In the genomic region with DNA sequence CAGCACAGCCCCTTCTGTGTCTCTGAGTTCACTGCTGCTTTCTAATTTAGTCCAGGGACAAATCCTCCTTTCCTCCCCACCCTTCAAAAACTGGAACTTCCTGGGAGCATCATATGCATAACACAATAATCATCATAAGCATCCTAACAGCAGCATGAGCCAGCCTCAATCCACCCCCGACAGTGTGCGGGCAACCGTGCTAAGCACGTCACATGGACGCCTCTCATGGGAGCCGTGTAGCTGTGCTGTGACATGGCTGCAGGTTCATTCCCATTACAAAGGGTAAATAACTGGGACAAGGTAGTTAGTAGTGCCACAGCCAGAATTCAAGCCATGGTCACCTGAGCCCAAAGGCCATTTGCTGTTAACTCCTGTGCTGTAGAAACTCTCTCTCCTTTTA, we compare ENCODE assay signal across 18 cellular contexts. TPM values are rescaled to one million over a fixed set of nuclear protein-coding genes. Genes with fewer than 3 reads are reported as not detected.
"Had no signal": no experiment of that assay in that cellular context is flagged by ENCODE, and none has a peak within 500 bp of the region (broad histone marks: within the 10 kb centered on the region; RNA-seq: fewer than 3 reads in every experiment).

No MANE protein-coding gene starts in this region.

- H3K4me3 Mint-ChIP-seq: activated CD4-positive, alpha-beta memory T cell treated with anti-CD3 and anti-CD28 coated beads, Interleukin-2, amount 10 ng/mL, durations not matched to agents 7 days and 5 days; activated CD8-positive, alpha-beta memory T cell treated with anti-CD3 and anti-CD28 coated beads, Interleukin-2, amount 10 ng/mL, durations not matched to agents 7 days and 5 days; activated naive CD8-positive, alpha-beta T cell treated with anti-CD3 and anti-CD28 coated beads for 36 hours; activated T-helper 17 cell treated with anti-CD3 and anti-CD28 coated beads, Interleukin-2, amount 50 U/mL, for 72 hours; T-helper 2 cell treated with Interferon-gamma antibody and Interleukin-4, amounts not matched to agents 5 μg/mL and 100 μg/mL, for 36 hours had no signal

- DNase-seq: activated CD4-positive, alpha-beta memory T cell treated with anti-CD3 and anti-CD28 coated beads, Interleukin-2, amount 10 ng/mL, durations not matched to agents 7 days and 5 days; activated CD8-positive, alpha-beta memory T cell treated with anti-CD3 and anti-CD28 coated beads, Interleukin-2, amount 10 ng/mL, durations not matched to agents 7 days and 5 days; activated naive CD4-positive, alpha-beta T cell; activated naive CD8-positive, alpha-beta T cell treated with anti-CD3 and anti-CD28 coated beads for 36 hours; amniotic stem cell; foreskin keratinocyte; stimulated activated naive CD8-positive, alpha-beta T cell treated with anti-CD3 and anti-CD28 coated beads, Interleukin-15, Interleukin-2, amounts not matched to agents 100 U/mL and 50 U/mL, for 24 hours; substantia nigra; tibial artery; uterus had no signal

- H3K27ac ChIP-seq: foreskin keratinocyte, tibial artery, uterus had no signal

- H3K36me3 ChIP-seq: tibial artery, uterus had no signal

- H3K9me3 Mint-ChIP-seq: activated CD4-positive, alpha-beta memory T cell treated with anti-CD3 and anti-CD28 coated beads, Interleukin-2, amount 10 ng/mL, durations not matched to agents 7 days and 5 days; activated naive CD8-positive, alpha-beta T cell treated with anti-CD3 and anti-CD28 coated beads for 36 hours; activated T-helper 17 cell treated with anti-CD3 and anti-CD28 coated beads, Interleukin-2, amount 50 U/mL, for 72 hours; T-helper 2 cell treated with Interferon-gamma antibody and Interleukin-4, amounts not matched to agents 5 μg/mL and 100 μg/mL, for 36 hours had no signal

- H3K9me3 ChIP-seq: tibial artery, uterus had no signal

- H3K4me3 ChIP-seq: lung, tibial artery, uterus had no signal

- H3K4me1 Mint-ChIP-seq: activated CD4-positive, alpha-beta memory T cell treated with anti-CD3 and anti-CD28 coated beads, Interleukin-2, amount 10 ng/mL, durations not matched to agents 7 days and 5 days; activated naive CD8-positive, alpha-beta T cell treated with anti-CD3 and anti-CD28 coated beads for 36 hours; activated T-helper 17 cell treated with anti-CD3 and anti-CD28 coated beads, Interleukin-2, amount 50 U/mL, for 72 hours had no signal

- H3K4me1 ChIP-seq: foreskin keratinocyte, tibial artery, uterus had no signal

- ATAC-seq: activated CD8-positive, alpha-beta memory T cell treated with anti-CD3 and anti-CD28 coated beads, Interleukin-2, amount 10 ng/mL, durations not matched to agents 7 days and 5 days; activated T-helper 17 cell treated with anti-CD3 and anti-CD28 coated beads, Interleukin-2, amount 50 U/mL, for 72 hours; foreskin keratinocyte; left lobe of liver; stimulated activated naive CD8-positive, alpha-beta T cell treated with anti-CD3 and anti-CD28 coated beads, Interleukin-15, Interleukin-2, amounts not matched to agents 100 U/mL and 50 U/mL, for 24 hours had no signal

- FAIRE-seq: keratinocyte, TTC549 had no signal

- H3K27ac Mint-ChIP-seq: activated CD4-positive, alpha-beta memory T cell treated with anti-CD3 and anti-CD28 coated beads, Interleukin-2, amount 10 ng/mL, durations not matched to agents 7 days and 5 days; activated CD8-positive, alpha-beta memory T cell treated with anti-CD3 and anti-CD28 coated beads, Interleukin-2, amount 10 ng/mL, durations not matched to agents 7 days and 5 days; activated naive CD8-positive, alpha-beta T cell treated with anti-CD3 and anti-CD28 coated beads for 36 hours; activated T-helper 17 cell treated with anti-CD3 and anti-CD28 coated beads, Interleukin-2, amount 50 U/mL, for 72 hours; T-helper 2 cell treated with Interferon-gamma antibody and Interleukin-4, amounts not matched to agents 5 μg/mL and 100 μg/mL, for 36 hours had no signal

- H3K36me3 Mint-ChIP-seq: activated CD8-positive, alpha-beta memory T cell treated with anti-CD3 and anti-CD28 coated beads, Interleukin-2, amount 10 ng/mL, durations not matched to agents 7 days and 5 days; activated naive CD8-positive, alpha-beta T cell treated with anti-CD3 and anti-CD28 coated beads for 36 hours had no signal

- H3K27me3 ChIP-seq: uterus had no signal

RNA-seq across cellular contexts. Expression of a gene that starts 49.4 kb away (rescaled TPM):
- total RNA-seq: activated T-helper 17 cell treated with anti-CD3 and anti-CD28 coated beads, Interleukin-2, amount 50 U/mL, for 72 hours; dermis microvascular lymphatic vessel endothelial cell had no signal
- polyA plus RNA-seq: fibroblast of lung had no signal
